8 cellular contexts compared by ENCODE assay signal in genomic region chr19:43668406-43669158, GRCh38. TPM values are rescaled to one million over a fixed set of nuclear protein-coding genes. Genes with fewer than 3 reads are reported as not detected.
DNase-seq lines count a peak whose midpoint lies in the region; ATAC-seq and TF ChIP-seq lines count a peak whose summit lies in the region.

No MANE protein-coding gene starts in this region.

- peaks cover 11% of the 10 kb centered on the region for H3K4me1 ChIP-seq in thymus (ENCODE audit: control insufficient read depth, insufficient read depth, low read length)

- no peaks in the 10 kb centered on the region for H3K36me3 ChIP-seq in thymus (ENCODE audit: control insufficient read depth, insufficient read depth)

- peaks cover 3% of the 10 kb centered on the region for H3K27me3 Mint-ChIP-seq in activated naive CD8-positive, alpha-beta T cell treated with anti-CD3 and anti-CD28 coated beads, Interleukin-2, amount 10 ng/mL, durations not matched to agents 7 days and 5 days
- no peaks in the 10 kb centered on the region for H3K27me3 Mint-ChIP-seq in osteocyte (ENCODE audit: unreplicated experiment)

- H3K9me3 Mint-ChIP-seq in activated naive CD8-positive, alpha-beta T cell treated with anti-CD3 and anti-CD28 coated beads, Interleukin-2, amount 10 ng/mL, durations not matched to agents 7 days and 5 days, result no peaks in the 10 kb centered on the region
- H3K9me3 Mint-ChIP-seq in osteocyte (ENCODE audit: unreplicated experiment), result no peaks in the 10 kb centered on the region

- H3K36me3 Mint-ChIP-seq in activated naive CD8-positive, alpha-beta T cell treated with anti-CD3 and anti-CD28 coated beads, Interleukin-2, amount 10 ng/mL, durations not matched to agents 7 days and 5 days, result peaks cover 26% of the 10 kb centered on the region
- H3K36me3 Mint-ChIP-seq in osteocyte (ENCODE audit: unreplicated experiment), result peaks cover 8% of the 10 kb centered on the region

- POLR2A ChIA-PET in activated naive CD8-positive, alpha-beta T cell treated with anti-CD3 and anti-CD28 coated beads, Interleukin-2, amount 10 ng/mL, durations not matched to agents 7 days and 5 days (lab: Charles Lee), result interaction anchor here (0.6 to 1.8 kb wide), 12 partner anchors 10 to 205 kb away, joined by 3 to 30 read pairs (median 6); partner anchors contain the start of gene SMG9

- TF ChIP-seq CTCF in HFF-Myc (IDR thresholded peaks at IDR 0.05; ENCODE audit: low read depth, low read length, missing control alignments) (no peak), osteocyte (IDR thresholded peaks at IDR 0.05) (no peak)

- DNase-seq in GM03348 (ENCODE audit: low spot score) (peak; percentile 99), HFF-Myc (ENCODE audit: extremely low read depth, low read depth) (peak; percentile 99), MV-4-11 (lab: John Stamatoyannopoulos, UW) (peak; percentile 100), SKM-1 (lab: John Stamatoyannopoulos, UW; ENCODE audit: unreplicated experiment) (peak; percentile 92), head of caudate nucleus (peak; percentile 86 to 100 (median 98)), osteocyte (ENCODE audit: extremely low spot score, unreplicated experiment) (peak; percentile 99)
- DNase-seq in activated naive CD8-positive, alpha-beta T cell treated with anti-CD3 and anti-CD28 coated beads, Interleukin-2, amount 10 ng/mL, durations not matched to agents 7 days and 5 days, result peak; percentile 94

- peak overlapping the region; percentile 91 for H3K27ac Mint-ChIP-seq in activated naive CD8-positive, alpha-beta T cell treated with anti-CD3 and anti-CD28 coated beads, Interleukin-2, amount 10 ng/mL, durations not matched to agents 7 days and 5 days
- H3K27ac Mint-ChIP-seq in osteocyte (ENCODE audit: unreplicated experiment), result peak overlapping the region; percentile 88

- H3K4me3 Mint-ChIP-seq in activated naive CD8-positive, alpha-beta T cell treated with anti-CD3 and anti-CD28 coated beads, Interleukin-2, amount 10 ng/mL, durations not matched to agents 7 days and 5 days, result peak overlapping the region; percentile 94
- peak overlapping the region; percentile 82 for H3K4me3 Mint-ChIP-seq in osteocyte (ENCODE audit: unreplicated experiment)

- H3K9me3 ChIP-seq in thymus (ENCODE audit: control insufficient read depth), result no peaks in the 10 kb centered on the region

- peak overlapping the region; percentile 64 for H3K27ac ChIP-seq in thymus (ENCODE audit: low read depth)

- under 1% methylated on average over 47 of the region's 47 CpGs for WGBS in thymus

- peaks cover 33% of the 10 kb centered on the region for H3K4me1 Mint-ChIP-seq in activated naive CD8-positive, alpha-beta T cell treated with anti-CD3 and anti-CD28 coated beads, Interleukin-2, amount 10 ng/mL, durations not matched to agents 7 days and 5 days
- H3K4me1 Mint-ChIP-seq in osteocyte (ENCODE audit: unreplicated experiment), result peaks cover 28% of the 10 kb centered on the region

- intact Hi-C loops in head of caudate nucleus (cut with DNase I), result no loop called here

- peaks cover 10% of the 10 kb centered on the region for H3K27me3 ChIP-seq in thymus (ENCODE audit: control insufficient read depth, insufficient read depth)

- ATAC-seq in activated naive CD8-positive, alpha-beta T cell treated with anti-CD3 and anti-CD28 coated beads, Interleukin-2, amount 10 ng/mL, durations not matched to agents 7 days and 5 days (ENCODE audit: low read depth), result peak; percentile 86

- H3K4me3 ChIP-seq in HFF-Myc (replicated peaks; ENCODE audit: low read depth, low read length), result peak overlapping the region; percentile 74
- peak overlapping the region; percentile 54 for H3K4me3 ChIP-seq in thymus (ENCODE audit: low read length)

RNA-seq across cellular contexts. Expression of gene PLAUR, which starts 1.4 kb away (rescaled TPM):
- total RNA-seq in activated naive CD8-positive, alpha-beta T cell treated with anti-CD3 and anti-CD28 coated beads, Interleukin-2, amount 10 ng/mL, durations not matched to agents 7 days and 5 days, result 10 to 100 TPM; 12.2 to 12.7 TPM
- total RNA-seq in osteocyte, result 21.0 and 23.3 TPM in 2 replicates
- polyA plus RNA-seq in thymus, result 15.3 TPM

RNA-seq across cellular contexts. Expression of gene CADM4, which starts 28.9 kb away (rescaled TPM):
- total RNA-seq in activated naive CD8-positive, alpha-beta T cell treated with anti-CD3 and anti-CD28 coated beads, Interleukin-2, amount 10 ng/mL, durations not matched to agents 7 days and 5 days, result under 1 TPM; 0.36 to 0.43 TPM
- total RNA-seq in osteocyte, result 8.8 and 9.0 TPM in 2 replicates
- 6.5 TPM for polyA plus RNA-seq in thymus

RNA-seq across cellular contexts. Expression of gene IRGC, which starts 47.3 kb away (rescaled TPM):
- not detected for total RNA-seq in activated naive CD8-positive, alpha-beta T cell treated with anti-CD3 and anti-CD28 coated beads, Interleukin-2, amount 10 ng/mL, durations not matched to agents 7 days and 5 days
- not detected in 2 replicates for total RNA-seq in osteocyte
- polyA plus RNA-seq in thymus, result 0.02 TPM

RNA-seq across cellular contexts. Expression of gene ZNF428, which starts 49.2 kb away (rescaled TPM):
- total RNA-seq in activated naive CD8-positive, alpha-beta T cell treated with anti-CD3 and anti-CD28 coated beads, Interleukin-2, amount 10 ng/mL, durations not matched to agents 7 days and 5 days, result 10 to 100 TPM; 23.3 to 23.7 TPM
- 64.0 and 74.1 TPM in 2 replicates for total RNA-seq in osteocyte
- 54.8 TPM for polyA plus RNA-seq in thymus

RNA-seq across cellular contexts. Expression of gene SRRM5, which starts 56.7 kb away (rescaled TPM):
- total RNA-seq in activated naive CD8-positive, alpha-beta T cell treated with anti-CD3 and anti-CD28 coated beads, Interleukin-2, amount 10 ng/mL, durations not matched to agents 7 days and 5 days, result under 1 TPM; 0.68 to 0.72 TPM
- 0.24 and 0.35 TPM in 2 replicates for total RNA-seq in osteocyte
- 0.39 TPM for polyA plus RNA-seq in thymus

Comparison
In these comparisons a context has a peak if more than half of its experiments do, and no peak if none do; other contexts are left out.
1. Peak in every context shown above with its lines: DNase-seq, ATAC-seq, H3K4me3 ChIP-seq and H3K27ac ChIP-seq.